8 cellular contexts compared by ENCODE assay signal in genomic region chr7:28748934-28749584, GRCh38.
DNase-seq lines count a peak whose midpoint lies in the region; ATAC-seq and TF ChIP-seq lines count a peak whose summit lies in the region.

No MANE protein-coding gene starts in this region.

- POLR2A ChIA-PET in Caco-2 (lab: Charles Lee) = no interaction called here

- H3K4me1 ChIP-seq in OCI-LY3 (ENCODE audit: low read length) (peaks cover 15% of the 10 kb centered on the region), Caco-2 (no peaks in the 10 kb centered on the region)

- H3K27me3 ChIP-seq in OCI-LY3 (ENCODE audit: low read depth, low read length) = no peaks in the 10 kb centered on the region; the same call in 1 of the 2 replicates
- H3K27me3 ChIP-seq in Caco-2 (replicated peaks; ENCODE audit: control insufficient read depth, insufficient read depth, low read length) = no peaks in the 10 kb centered on the region; the same call in 1 of the 2 replicates

- H3K4me1 Mint-ChIP-seq in Caco-2 (ENCODE audit: low read depth, unreplicated experiment) = no peaks in the 10 kb centered on the region

- H3K36me3 Mint-ChIP-seq in Caco-2 (ENCODE audit: insufficient read depth, unreplicated experiment) = no peaks in the 10 kb centered on the region

- no peak overlapping the region for H3K27ac ChIP-seq in OCI-LY3 (ENCODE audit: low read length)

- peak; percentile 69 for ATAC-seq in GM21786 (IDR thresholded peaks at IDR 0.05; ENCODE audit: unreplicated experiment)

- peak overlapping the region; percentile 22; the same call in 1 of the 2 replicates for H3K4me2 ChIP-seq in OCI-LY3 (ENCODE audit: low read length)

- no peak overlapping the region for H3K9ac ChIP-seq in OCI-LY3 (ENCODE audit: low read length)

- no peak overlapping the region for H3K4me3 Mint-ChIP-seq in Caco-2 (ENCODE audit: unreplicated experiment)

- H3K36me3 ChIP-seq in OCI-LY3 (replicated peaks; ENCODE audit: low read depth, low read length) (no peaks in the 10 kb centered on the region), Caco-2 (ENCODE audit: control insufficient read depth, insufficient read depth, low read length) (no peaks in the 10 kb centered on the region)

- DNase-seq in Ammon's horn (ENCODE audit: low spot score) (peak; percentile 43), fibroblast of villous mesenchyme (ENCODE audit: low read depth) (peak; percentile 37), Caco-2 (no peak), superior temporal gyrus (ENCODE audit: extremely low spot score) (no peak), COR-L47 (lab: John Stamatoyannopoulos, UW) (no peak), epidermal melanocyte (ENCODE audit: insufficient read length, low spot score) (no peak)

- H3K9me3 ChIP-seq in OCI-LY3 (ENCODE audit: insufficient read depth, low read length) (no peaks in the 10 kb centered on the region), Caco-2 (no peaks in the 10 kb centered on the region)

- no peak overlapping the region for H3K27ac Mint-ChIP-seq in Caco-2 (ENCODE audit: unreplicated experiment)

- BruUV-seq in Caco-2 (replicated peaks; lab: Mats Ljungman, UMichigan) = no TSS peak

- no peak overlapping the region for H2AFZ ChIP-seq in OCI-LY3 (ENCODE audit: low read depth, low read length)

- H3K27me3 Mint-ChIP-seq in Caco-2 (ENCODE audit: insufficient read depth, unreplicated experiment) = no peaks in the 10 kb centered on the region

- CTCF ChIA-PET in Caco-2 (lab: Charles Lee) = no interaction called here

- H3K4me3 ChIP-seq in OCI-LY3 (ENCODE audit: low read length) = no peak overlapping the region
- no peak overlapping the region for H3K4me3 ChIP-seq in fibroblast of villous mesenchyme (ENCODE audit: low read depth, low read length)
- H3K4me3 ChIP-seq in Caco-2 (ENCODE audit: low read depth, low read length) = no peak overlapping the region

- peak; percentile 31; the same call in 1 of the 2 replicates for TF ChIP-seq CTCF in OCI-LY3 (IDR thresholded peaks at IDR 0.05; ENCODE audit: low read depth, low read length)
- TF ChIP-seq CTCF in fibroblast of villous mesenchyme (IDR thresholded peaks at IDR 0.05; ENCODE audit: insufficient read depth, low read depth, low read length) = no peak
- no peak for TF ChIP-seq CTCF in Caco-2 (IDR thresholded peaks at IDR 0.05; ENCODE audit: insufficient read depth in 1 of 2, low read depth in 1 of 2, low read length in 1 of 2, severe bottlenecking in 1 of 2, unreplicated experiment in 1 of 2)

- H3K9me3 Mint-ChIP-seq in Caco-2 (ENCODE audit: unreplicated experiment) = no peaks in the 10 kb centered on the region

- no peaks in the 10 kb centered on the region for H3K79me2 ChIP-seq in OCI-LY3 (ENCODE audit: low read length)

- intact Hi-C loops in Caco-2 (cut with micrococcal nuclease; ENCODE audit: unreplicated experiment) = no loop called here

- no peaks in the 10 kb centered on the region for H4K20me1 ChIP-seq in OCI-LY3 (ENCODE audit: insufficient read depth, low read length)

Comparison
In these comparisons a context has a peak if more than half of its experiments do, and no peak if none do; other contexts are left out.
1. DNase-seq: peak in Ammon's horn (single experiment) and fibroblast of villous mesenchyme (single experiment); none in Caco-2 (0 of 2), superior temporal gyrus (single experiment), COR-L47 (single experiment) and epidermal melanocyte (single experiment).